In the genomic region with DNA sequence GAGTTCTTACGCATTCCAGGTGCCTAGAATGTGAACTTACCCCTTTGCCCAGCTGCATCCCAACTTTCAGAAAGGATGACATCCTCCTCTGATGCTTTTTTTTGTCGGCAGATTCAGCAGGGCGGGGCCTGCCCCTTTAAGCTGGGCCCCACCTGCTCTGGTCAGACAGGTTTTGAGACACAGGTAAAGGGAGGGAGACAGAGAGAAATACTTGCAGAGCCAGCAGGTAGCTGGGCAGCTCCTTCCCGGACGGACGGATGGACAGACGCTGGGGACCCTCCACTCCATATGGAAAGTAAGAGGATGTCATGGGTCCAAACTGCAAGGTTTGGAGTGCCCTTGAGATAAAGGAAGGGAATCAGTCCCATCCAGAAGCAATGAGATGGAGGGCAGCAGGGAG, we compare ENCODE assay signal across 1 cellular context.
TF ChIP-seq lines count a peak whose summit lies in the region.

A gene with protein sequence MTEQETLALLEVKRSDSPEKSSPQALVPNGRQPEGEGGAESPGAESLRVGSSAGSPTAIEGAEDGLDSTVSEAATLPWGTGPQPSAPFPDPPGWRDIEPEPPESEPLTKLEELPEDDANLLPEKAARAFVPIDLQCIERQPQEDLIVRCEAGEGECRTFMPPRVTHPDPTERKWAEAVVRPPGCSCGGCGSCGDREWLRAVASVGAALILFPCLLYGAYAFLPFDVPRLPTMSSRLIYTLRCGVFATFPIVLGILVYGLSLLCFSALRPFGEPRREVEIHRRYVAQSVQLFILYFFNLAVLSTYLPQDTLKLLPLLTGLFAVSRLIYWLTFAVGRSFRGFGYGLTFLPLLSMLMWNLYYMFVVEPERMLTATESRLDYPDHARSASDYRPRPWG (plus strand): TSS at position 214 of the 400 bp plus-strand sequence. CDS start 902 bp downstream, outside the sequence.

TF ChIP-seq in SK-N-SH, 30 proteins besides CTCF, POLR2A, EP300 and RAD21:
- TF ChIP-seq, protein P1, sequence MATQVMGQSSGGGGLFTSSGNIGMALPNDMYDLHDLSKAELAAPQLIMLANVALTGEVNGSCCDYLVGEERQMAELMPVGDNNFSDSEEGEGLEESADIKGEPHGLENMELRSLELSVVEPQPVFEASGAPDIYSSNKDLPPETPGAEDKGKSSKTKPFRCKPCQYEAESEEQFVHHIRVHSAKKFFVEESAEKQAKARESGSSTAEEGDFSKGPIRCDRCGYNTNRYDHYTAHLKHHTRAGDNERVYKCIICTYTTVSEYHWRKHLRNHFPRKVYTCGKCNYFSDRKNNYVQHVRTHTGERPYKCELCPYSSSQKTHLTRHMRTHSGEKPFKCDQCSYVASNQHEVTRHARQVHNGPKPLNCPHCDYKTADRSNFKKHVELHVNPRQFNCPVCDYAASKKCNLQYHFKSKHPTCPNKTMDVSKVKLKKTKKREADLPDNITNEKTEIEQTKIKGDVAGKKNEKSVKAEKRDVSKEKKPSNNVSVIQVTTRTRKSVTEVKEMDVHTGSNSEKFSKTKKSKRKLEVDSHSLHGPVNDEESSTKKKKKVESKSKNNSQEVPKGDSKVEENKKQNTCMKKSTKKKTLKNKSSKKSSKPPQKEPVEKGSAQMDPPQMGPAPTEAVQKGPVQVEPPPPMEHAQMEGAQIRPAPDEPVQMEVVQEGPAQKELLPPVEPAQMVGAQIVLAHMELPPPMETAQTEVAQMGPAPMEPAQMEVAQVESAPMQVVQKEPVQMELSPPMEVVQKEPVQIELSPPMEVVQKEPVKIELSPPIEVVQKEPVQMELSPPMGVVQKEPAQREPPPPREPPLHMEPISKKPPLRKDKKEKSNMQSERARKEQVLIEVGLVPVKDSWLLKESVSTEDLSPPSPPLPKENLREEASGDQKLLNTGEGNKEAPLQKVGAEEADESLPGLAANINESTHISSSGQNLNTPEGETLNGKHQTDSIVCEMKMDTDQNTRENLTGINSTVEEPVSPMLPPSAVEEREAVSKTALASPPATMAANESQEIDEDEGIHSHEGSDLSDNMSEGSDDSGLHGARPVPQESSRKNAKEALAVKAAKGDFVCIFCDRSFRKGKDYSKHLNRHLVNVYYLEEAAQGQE (IDR thresholded peaks at IDR 0.05; ENCODE audit: low read depth, low read length): no peak
- TF ChIP-seq YY1 (IDR thresholded peaks at IDR 0.05; ENCODE audit: low read depth) (no peak), SIN3A (IDR thresholded peaks at IDR 0.05; ENCODE audit: borderline replicate concordance, low read depth, low read length) (no peak)
